Comparison of ENCODE assay signal across 24 cellular contexts in genomic region chr1:195754297-195754696, GRCh38.
"Had no signal": no experiment of that assay in that cellular context is flagged by ENCODE, and none has a peak within 500 bp of the region (broad histone marks: within the 10 kb centered on the region; RNA-seq: fewer than 3 reads in every experiment).

No MANE protein-coding gene starts in this region.

- H3K27me3 Mint-ChIP-seq: activated CD4-positive, alpha-beta memory T cell treated with anti-CD3 and anti-CD28 coated beads for 36 hours; activated CD4-positive, alpha-beta T cell treated with anti-CD3 and anti-CD28 coated beads for 36 hours; activated CD4-positive, alpha-beta T cell treated with anti-CD3 and anti-CD28 coated beads, Interleukin-2, amount 10 ng/mL, durations not matched to agents 24 days and 14 days; activated naive CD4-positive, alpha-beta T cell treated with anti-CD3 and anti-CD28 coated beads, Interleukin-2, amount 10 ng/mL, durations not matched to agents 7 days and 5 days; activated naive CD8-positive, alpha-beta T cell treated with anti-CD3 and anti-CD28 coated beads, Interleukin-2, amount 10 ng/mL, durations not matched to agents 7 days and 5 days; activated T-cell treated with anti-CD3 and anti-CD28 coated beads, Interleukin-2, amount 50 U/mL, for 24 hours; effector memory CD8-positive, alpha-beta T cell had no signal

- H3K27ac ChIP-seq: body of pancreas, esophagus squamous epithelium had no signal

- H3K36me3 ChIP-seq: esophagus squamous epithelium had no signal

- H3K4me3 Mint-ChIP-seq: activated CD4-positive, alpha-beta memory T cell treated with anti-CD3 and anti-CD28 coated beads for 36 hours; activated CD4-positive, alpha-beta T cell treated with anti-CD3 and anti-CD28 coated beads for 36 hours; activated CD4-positive, alpha-beta T cell treated with anti-CD3 and anti-CD28 coated beads, Interleukin-2, amount 10 ng/mL, durations not matched to agents 24 days and 14 days; activated naive CD4-positive, alpha-beta T cell treated with anti-CD3 and anti-CD28 coated beads, Interleukin-2, amount 10 ng/mL, durations not matched to agents 7 days and 5 days; activated naive CD8-positive, alpha-beta T cell treated with anti-CD3 and anti-CD28 coated beads, Interleukin-2, amount 10 ng/mL, durations not matched to agents 7 days and 5 days; activated T-cell treated with anti-CD3 and anti-CD28 coated beads, Interleukin-2, amount 50 U/mL, for 24 hours; activated T-cell treated with anti-CD3 and anti-CD28 coated beads, Interleukin-2, amount 50 U/mL, for 72 hours; effector memory CD8-positive, alpha-beta T cell had no signal

- H3K4me3 ChIP-seq: body of pancreas, esophagus squamous epithelium had no signal

- H3K4me1 Mint-ChIP-seq: activated CD4-positive, alpha-beta T cell treated with anti-CD3 and anti-CD28 coated beads for 36 hours; activated CD4-positive, alpha-beta T cell treated with anti-CD3 and anti-CD28 coated beads, Interleukin-2, amount 10 ng/mL, durations not matched to agents 24 days and 14 days; activated naive CD4-positive, alpha-beta T cell treated with anti-CD3 and anti-CD28 coated beads, Interleukin-2, amount 10 ng/mL, durations not matched to agents 7 days and 5 days; activated naive CD8-positive, alpha-beta T cell treated with anti-CD3 and anti-CD28 coated beads, Interleukin-2, amount 10 ng/mL, durations not matched to agents 7 days and 5 days had no signal

- H3K36me3 Mint-ChIP-seq: activated CD4-positive, alpha-beta memory T cell treated with anti-CD3 and anti-CD28 coated beads for 36 hours; activated naive CD4-positive, alpha-beta T cell treated with anti-CD3 and anti-CD28 coated beads, Interleukin-2, amount 10 ng/mL, durations not matched to agents 7 days and 5 days; activated naive CD4-positive, alpha-beta T cell treated with anti-CD3 and anti-CD28 coated beads, Interleukin-2, amount 50 U/mL, for 72 hours; activated naive CD8-positive, alpha-beta T cell treated with anti-CD3 and anti-CD28 coated beads, Interleukin-2, amount 10 ng/mL, durations not matched to agents 7 days and 5 days had no signal

- H3K9me3 Mint-ChIP-seq: activated CD4-positive, alpha-beta memory T cell treated with anti-CD3 and anti-CD28 coated beads for 36 hours; activated CD4-positive, alpha-beta T cell treated with anti-CD3 and anti-CD28 coated beads, Interleukin-2, amount 10 ng/mL, durations not matched to agents 24 days and 14 days; activated naive CD4-positive, alpha-beta T cell treated with anti-CD3 and anti-CD28 coated beads, Interleukin-2, amount 10 ng/mL, durations not matched to agents 7 days and 5 days; activated naive CD8-positive, alpha-beta T cell treated with anti-CD3 and anti-CD28 coated beads, Interleukin-2, amount 10 ng/mL, durations not matched to agents 7 days and 5 days; activated T-cell treated with anti-CD3 and anti-CD28 coated beads, Interleukin-2, amount 50 U/mL, for 24 hours; activated T-cell treated with anti-CD3 and anti-CD28 coated beads, Interleukin-2, amount 50 U/mL, for 72 hours had no signal

- H3K27ac Mint-ChIP-seq: activated CD4-positive, alpha-beta memory T cell treated with anti-CD3 and anti-CD28 coated beads for 36 hours; activated CD4-positive, alpha-beta T cell treated with anti-CD3 and anti-CD28 coated beads for 36 hours; activated CD4-positive, alpha-beta T cell treated with anti-CD3 and anti-CD28 coated beads, Interleukin-2, amount 10 ng/mL, durations not matched to agents 24 days and 14 days; activated naive CD4-positive, alpha-beta T cell treated with anti-CD3 and anti-CD28 coated beads, Interleukin-2, amount 10 ng/mL, durations not matched to agents 7 days and 5 days; activated naive CD4-positive, alpha-beta T cell treated with anti-CD3 and anti-CD28 coated beads, Interleukin-2, amount 50 U/mL, for 72 hours; activated naive CD8-positive, alpha-beta T cell treated with anti-CD3 and anti-CD28 coated beads, Interleukin-2, amount 10 ng/mL, durations not matched to agents 7 days and 5 days; activated T-cell treated with anti-CD3 and anti-CD28 coated beads, Interleukin-2, amount 50 U/mL, for 24 hours; activated T-cell treated with anti-CD3 and anti-CD28 coated beads, Interleukin-2, amount 50 U/mL, for 72 hours; effector memory CD8-positive, alpha-beta T cell had no signal

- H3K27me3 ChIP-seq: body of pancreas, esophagus squamous epithelium had no signal

- H3K9me3 ChIP-seq: body of pancreas, esophagus squamous epithelium had no signal

- H3K4me1 ChIP-seq: body of pancreas, esophagus squamous epithelium had no signal

- DNase-seq: activated CD4-positive, alpha-beta memory T cell treated with anti-CD3 and anti-CD28 coated beads for 36 hours; activated CD4-positive, alpha-beta T cell treated with anti-CD3 and anti-CD28 coated beads for 36 hours; activated CD4-positive, alpha-beta T cell treated with anti-CD3 and anti-CD28 coated beads, Interleukin-2, amount 10 ng/mL, durations not matched to agents 24 days and 14 days; activated CD4-positive, CD25-positive, alpha-beta regulatory T cell; activated CD4-positive, CD25-positive, alpha-beta regulatory T cell treated with anti-CD3 and anti-CD28 coated beads, Interleukin-2, amount 50 U/mL, for 72 hours; activated CD8-positive, alpha-beta memory T cell treated with anti-CD3 and anti-CD28 coated beads, Interleukin-2, amount 50 U/mL, for 48 hours; activated gamma-delta T cell; activated naive CD4-positive, alpha-beta T cell; activated naive CD4-positive, alpha-beta T cell treated with anti-CD3 and anti-CD28 coated beads, Interleukin-2, amount 10 ng/mL, durations not matched to agents 7 days and 5 days; activated naive CD8-positive, alpha-beta T cell treated with anti-CD3 and anti-CD28 coated beads, Interleukin-2, amount 10 ng/mL, durations not matched to agents 7 days and 5 days; activated T-cell treated with anti-CD3 and anti-CD28 coated beads for 4 hours; activated T-cell treated with anti-CD3 and anti-CD28 coated beads, Interleukin-2, amount 50 U/mL, for 24 hours; activated T-cell treated with anti-CD3 and anti-CD28 coated beads, Interleukin-2, amount 50 U/mL, for 72 hours; amniotic stem cell; anterior cingulate cortex; body of pancreas; cortex of kidney; dermis blood vessel endothelial cell; effector CD4-positive, alpha-beta T cell; effector memory CD8-positive, alpha-beta T cell; esophagus squamous epithelium; foreskin fibroblast; head of caudate nucleus had no signal
